Comparison of ENCODE assay signal across 12 cellular contexts in genomic region chr17:335691-336090, GRCh38. TPM values are rescaled to one million over a fixed set of nuclear protein-coding genes. Genes with fewer than 3 reads are reported as not detected.
DNase-seq lines count a peak whose midpoint lies in the region; ATAC-seq, FAIRE-seq and TF ChIP-seq lines count a peak whose summit lies in the region.
"Had no signal": no experiment of that assay in that cellular context is flagged by ENCODE, and none has a peak within 500 bp of the region (broad histone marks: within the 10 kb centered on the region; RNA-seq: fewer than 3 reads in every experiment).

No MANE protein-coding gene starts in this region.

- no peak for TF ChIP-seq POLR2A in esophagus muscularis mucosa (IDR thresholded peaks at IDR 0.05; ENCODE audit: low read depth)
- no peak for TF ChIP-seq POLR2A in thyroid gland (IDR thresholded peaks at IDR 0.05)
- no peak for TF ChIP-seq POLR2A in GM12892 (IDR thresholded peaks at IDR 0.05; ENCODE audit: low read depth, low read length)

- intact Hi-C loops in esophagus muscularis mucosa (cut with DNase I): no loop called here
- intact Hi-C loops in sciatic nerve (cut with DNase I): no loop called here
- intact Hi-C loops in thyroid gland (cut with DNase I): no loop called here

- WGBS in esophagus muscularis mucosa: 82% methylated on average over 12 of the region's 12 CpGs
- 65 to 84% methylated on average over 5 to 8 of the region's 12 CpGs for WGBS in thyroid gland, 2 donors

- no peaks in the 10 kb centered on the region for H3K9me3 ChIP-seq in HEK293 (ENCODE audit: control insufficient read depth, insufficient read depth, low read depth, low read length)
- H3K9me3 ChIP-seq in esophagus muscularis mucosa: no peaks in the 10 kb centered on the region
- H3K9me3 ChIP-seq in thyroid gland: no peaks in the 10 kb centered on the region
- H3K9me3 ChIP-seq: neutrophil had no signal

- H3K4me3 ChIP-seq in HEK293 (ENCODE audit: low read depth, low read length) (no peak overlapping the region), esophagus muscularis mucosa (peak overlapping the region in 1 of 4 donors; percentile 54), thyroid gland (replicated peaks in 1 of 3) (no peak overlapping the region)

- ATAC-seq in sciatic nerve: no peak

- no peak overlapping the region for H3K27ac ChIP-seq in HEK293 (ENCODE audit: extremely low read depth, low read depth, low read length)
- peak overlapping the region in 3 of 4 donors; percentile 10 to 80 (median 23) for H3K27ac ChIP-seq in esophagus muscularis mucosa (replicated peaks in 1 of 4)
- peak overlapping the region in 1 of 3 donors; percentile 41 for H3K27ac ChIP-seq in thyroid gland
- H3K27ac ChIP-seq: neutrophil had no signal

- POLR2A ChIA-PET in HEK293 (lab: Yijun Ruan, JAX): no interaction called here

- no peaks in the 10 kb centered on the region for H3K36me3 ChIP-seq in HEK293 (ENCODE audit: control insufficient read depth in 2 of 2, insufficient read depth in 1 of 2, low read length in 2 of 2)
- no peaks in the 10 kb centered on the region for H3K36me3 ChIP-seq in esophagus muscularis mucosa
- H3K36me3 ChIP-seq in thyroid gland: no peaks in the 10 kb centered on the region
- H3K36me3 ChIP-seq: neutrophil had no signal

- no peak for TF ChIP-seq CTCF in HEK293 (tag by site-specific recombination; IDR thresholded peaks at IDR 0.05)
- no peak for TF ChIP-seq CTCF in esophagus muscularis mucosa (IDR thresholded peaks at IDR 0.05)
- TF ChIP-seq CTCF in thyroid gland (IDR thresholded peaks at IDR 0.05): no peak

- peaks cover 9% of the 10 kb centered on the region for H3K4me1 ChIP-seq in HEK293 (ENCODE audit: control insufficient read depth, insufficient read depth, low read length)
- H3K4me1 ChIP-seq in esophagus muscularis mucosa: peaks cover 16 to 46% (median 42%) of the 10 kb centered on the region in 4 donors
- peaks cover 7 to 45% of the 10 kb centered on the region in 2 donors for H3K4me1 ChIP-seq in thyroid gland

- CTCF ChIA-PET in HEK293 (lab: Yijun Ruan, JAX): no interaction called here

- peak; percentile 64 for DNase-seq in NCI-H82 (lab: John Stamatoyannopoulos, UW)
- no peak for DNase-seq in NCI-H82 treated with DMSO at 0.1 percent for 48 hours (lab: John Stamatoyannopoulos, UW; ENCODE audit: unreplicated experiment)
- DNase-seq in esophagus muscularis mucosa (ENCODE audit: extremely low spot score): no peak
- peak; percentile 43 for DNase-seq in sciatic nerve (ENCODE audit: low spot score)
- DNase-seq in thyroid gland: no peak
- no peak for DNase-seq in CD1c-positive myeloid dendritic cell (ENCODE audit: extremely low spot score)
- DNase-seq in GM12892 (ENCODE audit: insufficient read length): no peak
- DNase-seq: SIG-M5 had no signal

- H3K27me3 ChIP-seq in esophagus muscularis mucosa: peaks cover 0 to 47% (median 0%) of the 10 kb centered on the region in 4 donors
- H3K27me3 ChIP-seq in thyroid gland: no peaks in the 10 kb centered on the region

- TF ChIP-seq EP300 in esophagus muscularis mucosa (IDR thresholded peaks at IDR 0.05): no peak

- no peak for FAIRE-seq in GM12892 (lab: Jason Lieb, UNC)
- FAIRE-seq: frontal cortex, G401.6 had no signal

TF ChIP-seq in HEK293, 187 proteins besides CTCF, POLR2A, EP300 and RAD21:
- no peak for TF ChIP-seq ZNF837 (tag by site-specific recombination; IDR thresholded peaks at IDR 0.05)
- peak; percentile 79 for TF ChIP-seq ZBTB17 (tag by site-specific recombination; IDR thresholded peaks at IDR 0.05)
- TF ChIP-seq ZIC2 (tag by site-specific recombination; IDR thresholded peaks at IDR 0.05): peak; percentile 89
- TF ChIP-seq ZNF777 (tag by site-specific recombination; IDR thresholded peaks at IDR 0.05; ENCODE audit: borderline replicate concordance): no peak
- TF ChIP-seq GLIS2 (tag by site-specific recombination; IDR thresholded peaks at IDR 0.05): peak; percentile 42; the same call in 1 of the 2 replicates
- no peak for TF ChIP-seq GLIS1 (tag by site-specific recombination; IDR thresholded peaks at IDR 0.05)
- TF ChIP-seq ZBTB1 (tag by site-specific recombination; IDR thresholded peaks at IDR 0.05): no peak
- TF ChIP-seq EGR2 (tag by site-specific recombination; IDR thresholded peaks at IDR 0.05; ENCODE audit: low read depth): peak; percentile 16; the same call in 1 of the 2 replicates
- TF ChIP-seq ZNF654 (tag by site-specific recombination; IDR thresholded peaks at IDR 0.05; ENCODE audit: low read depth): no peak
- TF ChIP-seq ZBTB48 (tag by site-specific recombination; IDR thresholded peaks at IDR 0.05): no peak

RNA-seq across cellular contexts. Expression of gene RPH3AL, which starts 16.9 kb away (rescaled TPM):
- total RNA-seq in esophagus muscularis mucosa: 10 to 100 TPM in 3 of 4 donors, 1 to 10 TPM in 1; 8.7 to 21.0 (median 14.8) TPM
- total RNA-seq in sciatic nerve: 19.0 TPM
- total RNA-seq in thyroid gland: 10 to 100 TPM; 19.1 to 47.7 (median 42.5) TPM
- not detected for polyA plus RNA-seq in GM12892 (2012; ENCODE audit: missing spikeins)

Comparison
In these comparisons a context has a peak if more than half of its experiments do, and no peak if none do; other contexts are left out.
1. DNase-seq: peak in NCI-H82 (single experiment) and sciatic nerve (single experiment); none in NCI-H82 treated with DMSO at 0.1 percent for 48 hours (single experiment), esophagus muscularis mucosa (single experiment), thyroid gland (0 of 2), CD1c-positive myeloid dendritic cell (single experiment) and GM12892 (single experiment).